21 cellular contexts compared by ENCODE assay signal in genomic region chr14:55434805-55435174, GRCh38. TPM values are rescaled to one million over a fixed set of nuclear protein-coding genes. Genes with fewer than 3 reads are reported as not detected.
"Had no signal": no experiment of that assay in that cellular context is flagged by ENCODE, and none has a peak within 500 bp of the region (broad histone marks: within the 10 kb centered on the region; RNA-seq: fewer than 3 reads in every experiment).

No MANE protein-coding gene starts in this region.

- H3K9ac ChIP-seq: parathyroid adenoma had no signal

- H3K9me3 Mint-ChIP-seq: activated naive CD8-positive, alpha-beta T cell treated with anti-CD3 and anti-CD28 coated beads, Interleukin-2, amount 10 ng/mL, durations not matched to agents 7 days and 5 days; activated T-helper 2 cell treated with anti-CD3 and anti-CD28 coated beads, Interferon-gamma antibody, Interleukin-2, Interleukin-4, amounts not matched to agents 10 μg/mL and 5 μg/mL and 100 μg/mL, durations not matched to agents 14 hours and 24 hours and 36 hours; natural killer cell; stimulated activated naive B cell treated with anti-CD40 and anti-IgM and Interleukin-4, amounts not matched to agents 10 μg/mL and 1 μg/mL and 100 μg/mL, for 72 hours had no signal

- H3K9me3 ChIP-seq: heart left ventricle, left lung, neutrophil, tibial artery had no signal

- H3K4me3 Mint-ChIP-seq: natural killer cell; stimulated activated naive B cell treated with anti-CD40 and anti-IgM and Interleukin-4, amounts not matched to agents 10 μg/mL and 1 μg/mL and 100 μg/mL, for 72 hours had no signal

- H3K36me3 ChIP-seq: heart left ventricle, left lung, neutrophil, tibial artery had no signal

- H3K79me2 ChIP-seq: parathyroid adenoma had no signal

- H3K4me3 ChIP-seq: heart left ventricle, left lung, tibial artery had no signal

- H3K36me3 Mint-ChIP-seq: activated naive CD8-positive, alpha-beta T cell treated with anti-CD3 and anti-CD28 coated beads, Interleukin-2, amount 10 ng/mL, durations not matched to agents 7 days and 5 days; natural killer cell; stimulated activated naive B cell treated with anti-CD40 and anti-IgM and Interleukin-4, amounts not matched to agents 10 μg/mL and 1 μg/mL and 100 μg/mL, for 72 hours had no signal

- H3K27ac ChIP-seq: heart left ventricle, left lung, neutrophil, parathyroid adenoma, tibial artery had no signal

- FAIRE-seq: islet of Langerhans had no signal

- ATAC-seq: heart left ventricle, left lung had no signal

- H3K4me1 ChIP-seq: left lung, parathyroid adenoma, tibial artery had no signal

- DNase-seq: activated CD4-positive, alpha-beta T cell treated with anti-CD3 and anti-CD28 coated beads, Interleukin-2, amount 50 U/mL, for 4 hours; activated CD4-positive, CD25-positive, alpha-beta regulatory T cell treated with anti-CD3 and anti-CD28 coated beads, Interleukin-2, amount 50 U/mL, for 72 hours; activated naive CD8-positive, alpha-beta T cell treated with anti-CD3 and anti-CD28 coated beads, Interleukin-2, amount 10 ng/mL, durations not matched to agents 7 days and 5 days; activated T-cell treated with anti-CD3 and anti-CD28 coated beads for 4 hours; aorta; cerebellar nuclear complex; effector CD8-positive, alpha-beta T cell; foreskin melanocyte; heart left ventricle; left lung; natural killer cell; stimulated activated naive B cell treated with anti-CD40 and anti-IgM and Interleukin-4, amounts not matched to agents 10 μg/mL and 1 μg/mL and 100 μg/mL, for 72 hours; T-helper 9 cell; tibial artery had no signal

- H3K27ac Mint-ChIP-seq: activated T-helper 2 cell treated with anti-CD3 and anti-CD28 coated beads, Interferon-gamma antibody, Interleukin-2, Interleukin-4, amounts not matched to agents 10 μg/mL and 5 μg/mL and 100 μg/mL, durations not matched to agents 14 hours and 24 hours and 36 hours; natural killer cell; stimulated activated naive B cell treated with anti-CD40 and anti-IgM and Interleukin-4, amounts not matched to agents 10 μg/mL and 1 μg/mL and 100 μg/mL, for 72 hours had no signal

- H2AFZ ChIP-seq: parathyroid adenoma had no signal

RNA-seq across cellular contexts. Expression of gene TBPL2, which starts 5.6 kb away (rescaled TPM):
- total RNA-seq: activated naive CD8-positive, alpha-beta T cell treated with anti-CD3 and anti-CD28 coated beads, Interleukin-2, amount 10 ng/mL, durations not matched to agents 7 days and 5 days; activated T-helper 2 cell treated with anti-CD3 and anti-CD28 coated beads, Interferon-gamma antibody, Interleukin-2, Interleukin-4, amounts not matched to agents 10 μg/mL and 5 μg/mL and 100 μg/mL, durations not matched to agents 14 hours and 24 hours and 36 hours; aorta; fibroblast of lung; heart left ventricle; left lung; mononuclear cell; natural killer cell; subcutaneous adipose tissue had no signal
- polyA plus RNA-seq: aorta, fibroblast of lung, heart left ventricle had no signal
